ENCODE assay signal across 8 cellular contexts in genomic region chr6:15662246-15663056, GRCh38. TPM values are rescaled to one million over a fixed set of nuclear protein-coding genes. Genes with fewer than 3 reads are reported as not detected.
DNase-seq lines count a peak whose midpoint lies in the region; ATAC-seq and TF ChIP-seq lines count a peak whose summit lies in the region.

Gene DTNBP1, minus strand, starts transcription at chr6:15663028. Its CDS starts 159 bp downstream, at chr6:15662869.

- H3K36me3 Mint-ChIP-seq in activated CD4-positive, alpha-beta memory T cell treated with anti-CD3 and anti-CD28 coated beads, Interleukin-2, amount 10 ng/mL, durations not matched to agents 7 days and 5 days (ENCODE audit: low read depth): peaks cover 16% of the 10 kb centered on the region

- H3K4me3 ChIP-seq in AG10803 (ENCODE audit: low read length): peak within 1 kb of the TSS; percentile 70

- POLR2A ChIA-PET in activated CD4-positive, alpha-beta memory T cell treated with anti-CD3 and anti-CD28 coated beads, Interleukin-2, amount 10 ng/mL, durations not matched to agents 7 days and 5 days (lab: Charles Lee): interaction anchor here (0.7 to 2.4 kb wide), 7 partner anchors 9 to 521 kb away, joined by 3 to 16 read pairs (median 3); partner anchors contain the start of gene MYLIP

- peaks cover 33% of the 10 kb centered on the region for H3K4me1 Mint-ChIP-seq in activated CD4-positive, alpha-beta memory T cell treated with anti-CD3 and anti-CD28 coated beads, Interleukin-2, amount 10 ng/mL, durations not matched to agents 7 days and 5 days

- no peaks in the 10 kb centered on the region for H3K9me3 Mint-ChIP-seq in activated CD4-positive, alpha-beta memory T cell treated with anti-CD3 and anti-CD28 coated beads, Interleukin-2, amount 10 ng/mL, durations not matched to agents 7 days and 5 days

- CTCF ChIA-PET in activated CD4-positive, alpha-beta memory T cell treated with anti-CD3 and anti-CD28 coated beads, Interleukin-2, amount 10 ng/mL, durations not matched to agents 7 days and 5 days (lab: Charles Lee): interaction anchor here (0.7 kb wide), 1 partner anchor 467 kb away, joined by 3 read pairs; no protein-coding TSS in a partner anchor

- peak within 1 kb of the TSS; percentile 73 for H3K27ac Mint-ChIP-seq in activated CD4-positive, alpha-beta memory T cell treated with anti-CD3 and anti-CD28 coated beads, Interleukin-2, amount 10 ng/mL, durations not matched to agents 7 days and 5 days

- no peak for TF ChIP-seq CTCF in AG10803 (conservative IDR thresholded peaks at IDR 0.05; ENCODE audit: low read length)

- peaks cover 20% of the 10 kb centered on the region for H3K27me3 Mint-ChIP-seq in activated CD4-positive, alpha-beta memory T cell treated with anti-CD3 and anti-CD28 coated beads, Interleukin-2, amount 10 ng/mL, durations not matched to agents 7 days and 5 days

- ATAC-seq in GM18870 (IDR thresholded peaks at IDR 0.05; ENCODE audit: unreplicated experiment): peak; percentile 45
- peak; percentile 57 for ATAC-seq in HG03097 (IDR thresholded peaks at IDR 0.05; ENCODE audit: low FRiP score, unreplicated experiment)

- H3K4me3 Mint-ChIP-seq in activated CD4-positive, alpha-beta memory T cell treated with anti-CD3 and anti-CD28 coated beads, Interleukin-2, amount 10 ng/mL, durations not matched to agents 7 days and 5 days: peak within 1 kb of the TSS; percentile 79

- peak; percentile 20 for DNase-seq in AG10803 (ENCODE audit: low read depth)
- DNase-seq in NCI-H460 (ENCODE audit: extremely low read depth, low read depth): peak; percentile 7
- DNase-seq in activated CD4-positive, alpha-beta memory T cell treated with anti-CD3 and anti-CD28 coated beads, Interleukin-2, amount 10 ng/mL, durations not matched to agents 7 days and 5 days: peak; percentile 85
- peak; percentile 89 for DNase-seq in ecto neural progenitor cell (ENCODE audit: low spot score)
- DNase-seq in medulla oblongata (ENCODE audit: extremely low spot score): peak; percentile 45
- DNase-seq in stimulated activated CD8-positive, alpha-beta memory T cell treated with anti-CD3 and anti-CD28 coated beads, Interleukin-12 subunit alpha, Interleukin-12 subunit beta, amount 100 ng/mL, for 1 hour (ENCODE audit: low read depth): peak; percentile 64

RNA-seq across cellular contexts. Expression of gene DTNBP1, which starts in this region (rescaled TPM):
- total RNA-seq in NCI-H460 (2014; rRNA removed; shearing (Covaris generic)): 0.67 and 2.0 TPM in 2 replicates
- polyA plus RNA-seq in NCI-H460 (2014; cell fraction: nucleus; rRNA removed): 0.07 TPM in 1 of 2 replicates, not detected in the other
- 10 to 100 TPM; 26.5 to 27.9 TPM for total RNA-seq in activated CD4-positive, alpha-beta memory T cell treated with anti-CD3 and anti-CD28 coated beads, Interleukin-2, amount 10 ng/mL, durations not matched to agents 7 days and 5 days

Comparison
In these comparisons a context has a peak if more than half of its experiments do, and no peak if none do; other contexts are left out.
1. Peak in every context shown above with its lines: DNase-seq, ATAC-seq and H3K4me3 ChIP-seq.
2. DNase-seq: peak in every context shown above with its lines; median percentile 89 in ecto neural progenitor cell; 85 in activated CD4-positive, alpha-beta memory T cell treated with anti-CD3 and anti-CD28 coated beads, Interleukin-2, amount 10 ng/mL, durations not matched to agents 7 days and 5 days; 64 in stimulated activated CD8-positive, alpha-beta memory T cell treated with anti-CD3 and anti-CD28 coated beads, Interleukin-12 subunit alpha, Interleukin-12 subunit beta, amount 100 ng/mL, for 1 hour; 45 in medulla oblongata; 20 in AG10803; 7 in NCI-H460.